Comparison of ENCODE assay signal across 14 cellular contexts in the genomic region with DNA sequence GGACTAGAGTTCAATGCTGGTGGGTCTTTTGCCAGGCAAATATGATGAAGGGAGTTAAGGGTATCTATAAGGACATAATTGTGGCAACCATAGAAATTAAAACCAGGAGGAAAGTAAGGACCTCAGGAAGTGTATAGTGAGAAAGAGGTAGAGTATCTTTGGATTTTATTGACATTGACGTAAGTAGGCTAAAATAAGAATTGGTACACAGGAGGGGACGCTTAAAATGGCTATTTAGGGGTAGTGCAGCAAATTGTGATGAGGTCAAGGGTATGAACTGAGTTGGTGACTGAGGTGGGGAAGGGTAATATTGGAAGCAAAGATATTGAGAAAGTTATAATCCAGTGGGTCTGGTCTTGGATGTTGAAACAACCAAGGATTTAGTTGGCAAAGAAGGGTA. TPM values are rescaled to one million over a fixed set of nuclear protein-coding genes. Genes with fewer than 3 reads are reported as not detected.
DNase-seq lines count a peak whose midpoint lies in the region; ATAC-seq, FAIRE-seq and TF ChIP-seq lines count a peak whose summit lies in the region.
"Had no signal": no experiment of that assay in that cellular context is flagged by ENCODE, and none has a peak within 500 bp of the region (broad histone marks: within the 10 kb centered on the region; RNA-seq: fewer than 3 reads in every experiment).

No MANE protein-coding gene starts in this region.

- no peaks in the 10 kb centered on the region for H3K27me3 ChIP-seq in left ventricle myocardium inferior (ENCODE audit: low read depth)
- H3K27me3 ChIP-seq in HL-60 (ENCODE audit: insufficient read depth, poor library complexity, severe bottlenecking), result no peaks in the 10 kb centered on the region
- H3K27me3 ChIP-seq in K562 (ENCODE audit: control insufficient read depth in 2 of 2, insufficient read depth in 2 of 2, low read length in 2 of 2), result no peaks in the 10 kb centered on the region
- no peaks in the 10 kb centered on the region for H3K27me3 ChIP-seq in subcutaneous abdominal adipose tissue (ENCODE audit: control insufficient read depth in 5 of 5, insufficient read depth in 4 of 5, low read length in 5 of 5)
- H3K27me3 ChIP-seq in gastrocnemius medialis, result no peaks in the 10 kb centered on the region
- H3K27me3 ChIP-seq: BE2C had no signal

- TF ChIP-seq RAD21 in K562 (CRISPR knock-in tag; conservative IDR thresholded peaks at IDR 0.05 in 1 of 2, IDR thresholded peaks at IDR 0.05 in 1 of 2), result no peak

- no peak for TF ChIP-seq EP300 in K562 (IDR thresholded peaks at IDR 0.05; ENCODE audit: low read length)

- H3K9ac ChIP-seq in K562 (ENCODE audit: insufficient read depth in 1 of 2, low read depth in 2 of 2, low read length in 2 of 2), result no peak overlapping the region
- H3K9ac ChIP-seq in subcutaneous abdominal adipose tissue (ENCODE audit: low read length in 5 of 5), result no peak overlapping the region

- DNase-seq in left ventricle myocardium inferior (no peak), left cardiac atrium (no peak), HL-60 (ENCODE audit: low read depth in 1 of 2, low spot score in 1 of 2) (no peak), K562 (ENCODE audit: extremely low read depth in 1 of 4, low spot score in 3 of 4) (no peak), gastrocnemius medialis (no peak), hypothalamus (lab: John Stamatoyannopoulos, UW) (no peak)
- DNase-seq: BE2C; CD8-positive, alpha-beta T cell; COR-L47; DND-41; GDM1 had no signal

- H3K36me3 ChIP-seq in left ventricle myocardium inferior (peaks cover 60% of the 10 kb centered on the region), K562 (ENCODE audit: control insufficient read depth, insufficient read depth, low read length) (peaks cover 89% of the 10 kb centered on the region), subcutaneous abdominal adipose tissue (ENCODE audit: control insufficient read depth in 5 of 5, insufficient read depth in 5 of 5, low read length in 5 of 5) (peaks cover 13 to 48% (median 46%) of the 10 kb centered on the region in 5 donors), gastrocnemius medialis (peaks cover 0 to 48% of the 10 kb centered on the region in 2 donors)

- no peak overlapping the region for H3K4me3 ChIP-seq in left ventricle myocardium inferior
- no peak overlapping the region for H3K4me3 ChIP-seq in HL-60 (replicated peaks; ENCODE audit: insufficient read depth, low read length)
- no peak overlapping the region for H3K4me3 ChIP-seq in K562
- H3K4me3 ChIP-seq in subcutaneous abdominal adipose tissue (ENCODE audit: low read depth in 1 of 5, low read length in 5 of 5), result no peak overlapping the region
- H3K4me3 ChIP-seq in gastrocnemius medialis, result no peak overlapping the region
- H3K4me3 ChIP-seq: A549 had no signal

- CTCF ChIA-PET in K562 (lab: Yijun Ruan, JAX; ENCODE audit: low intra/inter-chr PET ratio), result no interaction called here

- in situ Hi-C loops in K562 (cut with MboI) (no loop called here), gastrocnemius medialis (cut with MboI; ENCODE audit: low sequenced_read_pairs in 4 of 4) (no loop called here)

- peaks cover 55% of the 10 kb centered on the region for H3K79me2 ChIP-seq in K562 (ENCODE audit: control insufficient read depth, insufficient read depth, low read length)

- TF ChIP-seq CTCF in left ventricle myocardium inferior (IDR thresholded peaks at IDR 0.05; ENCODE audit: borderline replicate concordance) (no peak), HL-60 (IDR thresholded peaks at IDR 0.05; ENCODE audit: insufficient read depth, low read length) (no peak), K562 (IDR thresholded peaks at IDR 0.05 in 2 of 3, conservative IDR thresholded peaks at IDR 0.05 in 1 of 3; ENCODE audit: insufficient read depth in 2 of 3, low read depth in 1 of 3, low read length in 3 of 3) (no peak), gastrocnemius medialis (IDR thresholded peaks at IDR 0.05 in 4 of 5, conservative IDR thresholded peaks at IDR 0.05 in 1 of 5) (no peak)

- H3K27ac ChIP-seq in left ventricle myocardium inferior (replicated peaks), result peak overlapping the region; percentile 47
- H3K27ac ChIP-seq in HL-60 (replicated peaks), result peak overlapping the region; percentile 73
- no peak overlapping the region for H3K27ac ChIP-seq in K562 (ENCODE audit: extremely low read depth, low read depth, low read length)
- peak overlapping the region; percentile 6 for H3K27ac ChIP-seq in subcutaneous abdominal adipose tissue (ENCODE audit: low read depth, low read length)
- H3K27ac ChIP-seq in gastrocnemius medialis, result no peak overlapping the region
- H3K27ac ChIP-seq: A549, C4-2B had no signal

- H3K9me3 ChIP-seq in left ventricle myocardium inferior (replicated peaks), result no peaks in the 10 kb centered on the region
- no peaks in the 10 kb centered on the region for H3K9me3 ChIP-seq in K562 (replicated peaks; ENCODE audit: control insufficient read depth, insufficient read depth, low read depth, low read length)
- peaks cover 0 to 2% (median 0%) of the 10 kb centered on the region in 5 donors for H3K9me3 ChIP-seq in subcutaneous abdominal adipose tissue (ENCODE audit: control insufficient read depth in 5 of 5, low read length in 5 of 5)
- H3K9me3 ChIP-seq in gastrocnemius medialis, result no peaks in the 10 kb centered on the region
- H3K9me3 ChIP-seq: A549, BE2C had no signal

- intact Hi-C loops in left ventricle myocardium inferior (cut with micrococcal nuclease) (no loop called here), left cardiac atrium (cut with DNase I) (no loop called here), K562 (cut with micrococcal nuclease) (no loop called here), gastrocnemius medialis (cut with DNase I; ENCODE audit: low total_unique reads) (no loop called here)

- WGBS in K562 (ENCODE audit: insufficient coverage, low coverage, missing lambda C conversion rate), result 96% methylated on average over 2 of the region's 2 CpGs

- POLR2A ChIA-PET in K562 (lab: Yijun Ruan, JAX), result no interaction called here

- H2AFZ ChIP-seq in K562 (ENCODE audit: low read depth, low read length), result no peak overlapping the region

- no peaks in the 10 kb centered on the region for H3K9me1 ChIP-seq in K562 (ENCODE audit: control insufficient read depth, insufficient read depth, low read length)

- ATAC-seq in left cardiac atrium, result no peak
- no peak for ATAC-seq in K562
- no peak for ATAC-seq in gastrocnemius medialis

- H3K4me2 ChIP-seq in K562 (ENCODE audit: insufficient read depth, low read length), result no peak overlapping the region
- H3K4me2 ChIP-seq: A549 had no signal

- peak; percentile 11 for FAIRE-seq in K562 (lab: Jason Lieb, UNC)
- FAIRE-seq: A549 had no signal

- no TSS peak for BruUV-seq in K562 (replicated peaks; lab: Mats Ljungman, UMichigan)

- TF ChIP-seq POLR2A in K562 (conservative IDR thresholded peaks at IDR 0.05) (no peak), gastrocnemius medialis (IDR thresholded peaks at IDR 0.05) (no peak)

- H3K4me1 ChIP-seq in left ventricle myocardium inferior (peaks cover 86% of the 10 kb centered on the region), K562 (replicated peaks in 1 of 2; ENCODE audit: control insufficient read depth in 2 of 2, insufficient read depth in 2 of 2, low read length in 2 of 2) (no peaks in the 10 kb centered on the region), subcutaneous abdominal adipose tissue (ENCODE audit: control insufficient read depth in 5 of 5, insufficient read depth in 5 of 5, low read length in 5 of 5) (peaks cover 0 to 22% (median 16%) of the 10 kb centered on the region in 5 donors), gastrocnemius medialis (peaks cover 12 to 15% of the 10 kb centered on the region in 2 donors)
- H3K4me1 ChIP-seq: BE2C had no signal

- H4K20me1 ChIP-seq in K562 (replicated peaks; ENCODE audit: control insufficient read depth, insufficient read depth, low read length), result no peaks in the 10 kb centered on the region

RNA-seq across cellular contexts. Expression of a gene that starts 42.7 kb away (rescaled TPM):
- total RNA-seq in left ventricle myocardium inferior (75.1 TPM), left cardiac atrium (10 to 100 TPM; 59.9 to 75.4 TPM), K562 (2014; rRNA removed) (53.3 and 58.8 TPM in 2 replicates), K562 (2014; rRNA removed; fragmentation: Illumina TruSeq; extraction: Trizol) (117 and 143 TPM in 2 replicates), K562 (2015; rRNA removed; fragmentation: Illumina TruSeq; extraction: Trizol) (118 and 130 TPM in 2 replicates), K562 (2021) (80.5 and 84.9 TPM in 2 replicates), gastrocnemius medialis (100 to 1,000 TPM in 1 of 4 donors, 10 to 100 TPM in 3; 88.6 to 125 (median 93.4) TPM)
- 54.6 and 159 TPM in 2 replicates for total RNA-seq in K562 (2011; cell fraction: chromatin; rRNA removed; ENCODE audit: low replicate concordance)
- total RNA-seq in K562 (2011; cell fraction: nucleolus; rRNA removed), result 18.2 and 23.3 TPM in 2 replicates
- total RNA-seq in K562 (2011; cell fraction: nucleoplasm; rRNA removed), result 32.9 and 50.8 TPM in 2 replicates
- polyA plus RNA-seq in K562 (2011; rRNA removed) (59.4 and 65.1 TPM in 2 replicates), K562 (2014; fragmentation: Illumina TruSeq; extraction: Trizol) (103 and 137 TPM in 2 replicates), K562 (2014; fragmentation: Nextera tagmentation; extraction: Ambion mirVana) (100 to 1,000 TPM in 1 of 2 experiments, 10 to 100 TPM in 1; 86.7 to 106 TPM), K562 (2014; rRNA removed) (50.7 and 58.2 TPM in 2 replicates)
- 8.2 and 21.8 TPM in 2 replicates for polyA plus RNA-seq in K562 (2011; cell fraction: cytosol; rRNA removed)
- polyA plus RNA-seq in K562 (2011; cell fraction: nucleus; rRNA removed), result 40.9 and 56.7 TPM in 2 replicates
- 59.4 and 78.8 TPM in 2 replicates for polyA plus RNA-seq in K562 (2012)
- polyA minus RNA-seq in K562 (2011; rRNA and poly(A)+ RNA removed), result 67.6 and 108 TPM in 2 replicates
- polyA minus RNA-seq in K562 (2011; cell fraction: cytosol; rRNA and poly(A)+ RNA removed), result 46.2 and 52.4 TPM in 2 replicates
- polyA minus RNA-seq in K562 (2011; cell fraction: nucleus; rRNA and poly(A)+ RNA removed), result 32.7 and 58.6 TPM in 2 replicates

RNA-seq across cellular contexts. Expression of a gene that starts 43.0 kb away (rescaled TPM):
- total RNA-seq in left ventricle myocardium inferior (17.2 TPM), left cardiac atrium (10 to 100 TPM; 25.1 to 31.4 TPM), K562 (2014; rRNA removed) (not detected in 2 replicates), K562 (2014; rRNA removed; fragmentation: Illumina TruSeq; extraction: Trizol) (0.04 TPM in 1 of 2 replicates, not detected in the other), K562 (2015; rRNA removed; fragmentation: Illumina TruSeq; extraction: Trizol) (not detected in 2 replicates), K562 (2021) (0.07 and 0.11 TPM in 2 replicates), gastrocnemius medialis (10 to 100 TPM in 1 of 4 donors, 1 to 10 TPM in 3; 6.7 to 10.3 (median 7.7) TPM)
- 0.14 TPM in 1 of 2 replicates, not detected in the other for total RNA-seq in K562 (2011; cell fraction: chromatin; rRNA removed; ENCODE audit: low replicate concordance)
- total RNA-seq in K562 (2011; cell fraction: nucleolus; rRNA removed), result not detected in 2 replicates
- not detected in 2 replicates for total RNA-seq in K562 (2011; cell fraction: nucleoplasm; rRNA removed)
- polyA plus RNA-seq in K562 (2011; rRNA removed) (0.01 and 0.03 TPM in 2 replicates), K562 (2014; fragmentation: Illumina TruSeq; extraction: Trizol) (not detected in 2 replicates), K562 (2014; fragmentation: Nextera tagmentation; extraction: Ambion mirVana) (under 1 TPM in 1 of 2 experiments, not detected in 1; 0.04 TPM), K562 (2014; rRNA removed) (not detected in 2 replicates)
- 0.01 TPM in 1 of 2 replicates, not detected in the other for polyA plus RNA-seq in K562 (2011; cell fraction: cytosol; rRNA removed)
- 0.04 TPM in 1 of 2 replicates, not detected in the other for polyA plus RNA-seq in K562 (2011; cell fraction: nucleus; rRNA removed)
- polyA plus RNA-seq in K562 (2012), result 0.03 TPM in 2 replicates
- 0.04 TPM in 1 of 2 replicates, not detected in the other for polyA minus RNA-seq in K562 (2011; rRNA and poly(A)+ RNA removed)
- polyA minus RNA-seq in K562 (2011; cell fraction: cytosol; rRNA and poly(A)+ RNA removed), result not detected in 2 replicates
- 0.13 and 0.22 TPM in 2 replicates for polyA minus RNA-seq in K562 (2011; cell fraction: nucleus; rRNA and poly(A)+ RNA removed)

Comparison
In these comparisons a context has a peak if more than half of its experiments do, and no peak if none do; other contexts are left out.
1. H3K27ac ChIP-seq: peak in left ventricle myocardium inferior (single experiment), HL-60 (single experiment) and subcutaneous abdominal adipose tissue (single experiment); none in K562 (single experiment) and gastrocnemius medialis (0 of 4).
2. RNA of a gene that starts 43.0 kb away (total RNA-seq): 25.1 to 31.4 TPM in left cardiac atrium, 17.2 TPM in left ventricle myocardium inferior (single experiment) and 6.7 to 10.3 TPM in gastrocnemius medialis; 0.04 to 0.14 TPM in K562; every median in the first group is over 4 times any median in the second.